ENCODE assay signal across 7 cellular contexts in genomic region chr6:41531591-41532582, GRCh38. TPM values are rescaled to one million over a fixed set of nuclear protein-coding genes. Genes with fewer than 3 reads are reported as not detected.
DNase-seq lines count a peak whose midpoint lies in the region; FAIRE-seq and TF ChIP-seq lines count a peak whose summit lies in the region.

No MANE protein-coding gene starts in this region.

- H3K9me3 Mint-ChIP-seq in glutamatergic neuron (ENCODE audit: unreplicated experiment), result peaks cover 11% of the 10 kb centered on the region

- H3K27ac Mint-ChIP-seq in glutamatergic neuron (ENCODE audit: unreplicated experiment), result peak overlapping the region; percentile 4

- no peak for TF ChIP-seq CTCF in glutamatergic neuron (IDR thresholded peaks at IDR 0.05; ENCODE audit: partially characterized antibody, unreplicated experiment)

- H3K27me3 Mint-ChIP-seq in glutamatergic neuron (ENCODE audit: unreplicated experiment), result peaks cover 3% of the 10 kb centered on the region

- FAIRE-seq in GM18507 (lab: Jason Lieb, UNC), result peak; percentile 95

- H3K36me3 Mint-ChIP-seq in glutamatergic neuron (ENCODE audit: unreplicated experiment), result peaks cover 5% of the 10 kb centered on the region

- peaks cover 31% of the 10 kb centered on the region for H3K4me1 Mint-ChIP-seq in glutamatergic neuron (ENCODE audit: low read depth, unreplicated experiment)

- H3K4me3 Mint-ChIP-seq in glutamatergic neuron (ENCODE audit: unreplicated experiment), result no peak overlapping the region

- DNase-seq in GM18507 (ENCODE audit: extremely low spot score, insufficient read length, low read depth) (peak; percentile 78), HCEC 1CT (peak; percentile 45), NCI-H1417 treated with DMSO at 0.1 percent for 48 hours (lab: John Stamatoyannopoulos, UW) (peak; percentile 42), glutamatergic neuron (no peak), mucosa of gallbladder (ENCODE audit: low spot score) (no peak)
- DNase-seq in activated CD8-positive, alpha-beta memory T cell treated with anti-CD3 and anti-CD28 coated beads, Interleukin-2, amount 50 U/mL, for 24 hours (ENCODE audit: extremely low read depth), result peak; percentile 45
- DNase-seq in stimulated activated CD8-positive, alpha-beta memory T cell treated with anti-CD3 and anti-CD28 coated beads, Interleukin-4, amount 100 ng/mL, for 24 hours (ENCODE audit: low read depth), result peak; percentile 65

RNA-seq across cellular contexts. Expression of gene FOXP4, which starts 14.3 kb away (rescaled TPM):
- 27.9 TPM for total RNA-seq in glutamatergic neuron (ENCODE audit: unreplicated experiment)
- 66.5 TPM for total RNA-seq in mucosa of gallbladder

Comparison
In these comparisons a context has a peak if more than half of its experiments do, and no peak if none do; other contexts are left out.
1. DNase-seq: peak in GM18507 (single experiment), HCEC 1CT (single experiment), NCI-H1417 treated with DMSO at 0.1 percent for 48 hours (single experiment), activated CD8-positive, alpha-beta memory T cell treated with anti-CD3 and anti-CD28 coated beads, Interleukin-2, amount 50 U/mL, for 24 hours (single experiment) and stimulated activated CD8-positive, alpha-beta memory T cell treated with anti-CD3 and anti-CD28 coated beads, Interleukin-4, amount 100 ng/mL, for 24 hours (single experiment); none in glutamatergic neuron (single experiment) and mucosa of gallbladder (single experiment).